In genomic region chr3:23165571-23165970, GRCh38 we compare ENCODE assay signal across 16 cellular contexts. TPM values are rescaled to one million over a fixed set of nuclear protein-coding genes. Genes with fewer than 3 reads are reported as not detected.
DNase-seq lines count a peak whose midpoint lies in the region; ATAC-seq and TF ChIP-seq lines count a peak whose summit lies in the region.
"Had no signal": no experiment of that assay in that cellular context is flagged by ENCODE, and none has a peak within 500 bp of the region (broad histone marks: within the 10 kb centered on the region; RNA-seq: fewer than 3 reads in every experiment).

No MANE protein-coding gene starts in this region.

- no peaks in the 10 kb centered on the region for H3K27me3 ChIP-seq in MM.1S (replicated peaks; ENCODE audit: insufficient read depth, low read length)
- peaks cover 61% of the 10 kb centered on the region for H3K27me3 ChIP-seq in foreskin keratinocyte
- H3K27me3 ChIP-seq in Caco-2 (replicated peaks; ENCODE audit: control insufficient read depth, insufficient read depth, low read length), result no peaks in the 10 kb centered on the region
- H3K27me3 ChIP-seq: BE2C had no signal

- H3K79me2 ChIP-seq in MM.1S (ENCODE audit: low read length), result no peaks in the 10 kb centered on the region

- intact Hi-C loops in Right ventricle myocardium inferior (cut with DNase I), result no loop called here
- intact Hi-C loops in Caco-2 (cut with micrococcal nuclease; ENCODE audit: unreplicated experiment), result no loop called here

- peaks cover 12% of the 10 kb centered on the region for H3K4me1 Mint-ChIP-seq in Caco-2 (ENCODE audit: low read depth, unreplicated experiment)
- H3K4me1 Mint-ChIP-seq: CD4-positive, alpha-beta memory T cell had no signal

- H3K4me1 ChIP-seq in MM.1S (ENCODE audit: low read length) (peaks cover 62% of the 10 kb centered on the region), foreskin keratinocyte (peaks cover 7% of the 10 kb centered on the region), Caco-2 (no peaks in the 10 kb centered on the region)
- H3K4me1 ChIP-seq: BE2C had no signal

- CTCF ChIA-PET in RWPE1 (lab: Yijun Ruan, JAX), result no interaction called here
- CTCF ChIA-PET in Caco-2 (lab: Charles Lee), result no interaction called here

- peaks cover 24% of the 10 kb centered on the region for H3K9me3 Mint-ChIP-seq in Caco-2 (ENCODE audit: unreplicated experiment)

- TF ChIP-seq CTCF in MM.1S (IDR thresholded peaks at IDR 0.05; ENCODE audit: low read length) (no peak), RWPE1 (conservative IDR thresholded peaks at IDR 0.05; ENCODE audit: low read depth) (no peak), foreskin keratinocyte (conservative IDR thresholded peaks at IDR 0.05) (no peak), Caco-2 (IDR thresholded peaks at IDR 0.05; ENCODE audit: insufficient read depth in 1 of 2, low read depth in 1 of 2, low read length in 1 of 2, severe bottlenecking in 1 of 2, unreplicated experiment in 1 of 2) (no peak)

- no peak overlapping the region for H3K27ac Mint-ChIP-seq in Caco-2 (ENCODE audit: unreplicated experiment)
- H3K27ac Mint-ChIP-seq: CD4-positive, alpha-beta memory T cell had no signal

- BruUV-seq in Caco-2 (replicated peaks; lab: Mats Ljungman, UMichigan), result no TSS peak

- H2AFZ ChIP-seq in MM.1S (ENCODE audit: low read length), result no peak overlapping the region

- no peaks in the 10 kb centered on the region for H4K20me1 ChIP-seq in MM.1S (ENCODE audit: insufficient read depth, low read length)

- H3K4me2 ChIP-seq in MM.1S (ENCODE audit: low read depth, low read length), result peak overlapping the region; percentile 26; the same call in 1 of the 2 replicates

- H3K4me3 ChIP-seq in MM.1S (ENCODE audit: low read length) (no peak overlapping the region), Caco-2 (ENCODE audit: low read depth, low read length) (no peak overlapping the region)

- H3K36me3 Mint-ChIP-seq in Caco-2 (ENCODE audit: insufficient read depth, unreplicated experiment), result no peaks in the 10 kb centered on the region
- H3K36me3 Mint-ChIP-seq: CD4-positive, alpha-beta memory T cell had no signal

- POLR2A ChIA-PET in RWPE1 (lab: Yijun Ruan, JAX; ENCODE audit: low non-redundant PET), result no interaction called here
- POLR2A ChIA-PET in Caco-2 (lab: Charles Lee), result no interaction called here

- H3F3A ChIP-seq in MM.1S (ENCODE audit: insufficient read depth, low read length), result peaks cover 25% of the 10 kb centered on the region

- H3K9me2 ChIP-seq in MM.1S (replicated peaks; ENCODE audit: insufficient read depth, low read length), result no peaks in the 10 kb centered on the region

- no peak overlapping the region for H3K27ac ChIP-seq in MM.1S (ENCODE audit: low read length)
- H3K27ac ChIP-seq in RWPE1, result no peak overlapping the region
- no peak overlapping the region for H3K27ac ChIP-seq in foreskin keratinocyte

- peak; percentile 20 for ATAC-seq in foreskin keratinocyte
- no peak for ATAC-seq in Right ventricle myocardium inferior
- no peak for ATAC-seq in HG02588 (IDR thresholded peaks at IDR 0.05; ENCODE audit: unreplicated experiment)
- ATAC-seq: HCT116 had no signal

- H3K27me3 Mint-ChIP-seq in Caco-2 (ENCODE audit: insufficient read depth, unreplicated experiment), result no peaks in the 10 kb centered on the region
- H3K27me3 Mint-ChIP-seq: CD4-positive, alpha-beta memory T cell had no signal

- H3K4me3 Mint-ChIP-seq in Caco-2 (ENCODE audit: unreplicated experiment), result no peak overlapping the region
- H3K4me3 Mint-ChIP-seq: CD4-positive, alpha-beta memory T cell had no signal

- H3K9me3 ChIP-seq in MM.1S (replicated peaks; ENCODE audit: insufficient read depth, low read length) (no peaks in the 10 kb centered on the region), Caco-2 (no peaks in the 10 kb centered on the region)
- H3K9me3 ChIP-seq: BE2C had no signal

- H3K36me3 ChIP-seq in MM.1S (replicated peaks; ENCODE audit: insufficient read depth, low read length) (no peaks in the 10 kb centered on the region), Caco-2 (ENCODE audit: control insufficient read depth, insufficient read depth, low read length) (no peaks in the 10 kb centered on the region)
- H3K36me3 ChIP-seq: BE2C had no signal

- DNase-seq in MM.1S, result no peak
- DNase-seq in RWPE1 (ENCODE audit: low spot score), result peak; percentile 8
- DNase-seq in foreskin keratinocyte, result peak in 1 of 2 donors; percentile 63
- no peak for DNase-seq in Right ventricle myocardium inferior (ENCODE audit: missing footprints)
- DNase-seq in NCI-H1092 treated with DMSO at 0.1 percent for 48 hours (lab: John Stamatoyannopoulos, UW), result no peak
- DNase-seq in Caco-2, result no peak
- DNase-seq: ACHN; BE2C; C1 segment of cervical spinal cord; Calu3; CD4-positive, alpha-beta memory T cell; GOT3; H7; KG1 had no signal

- no peak overlapping the region for H3K9ac ChIP-seq in MM.1S (ENCODE audit: low read length)

RNA-seq across cellular contexts. Expression of gene UBE2E2, which starts 37.6 kb away (rescaled TPM):
- total RNA-seq in foreskin keratinocyte, result 22.6 and 28.6 TPM in 2 replicates
- polyA plus RNA-seq in foreskin keratinocyte, result 25.8 and 30.2 TPM in 2 replicates
- 40.0 TPM for total RNA-seq in Right ventricle myocardium inferior
- 67.5 and 83.8 TPM in 2 replicates for total RNA-seq in Caco-2 (2022)
